ENCODE assay signal across 15 cellular contexts in genomic region chr7:12942599-12942998, GRCh38.
DNase-seq lines count a peak whose midpoint lies in the region; FAIRE-seq and TF ChIP-seq lines count a peak whose summit lies in the region.
"Had no signal": no experiment of that assay in that cellular context is flagged by ENCODE, and none has a peak within 500 bp of the region (broad histone marks: within the 10 kb centered on the region; RNA-seq: fewer than 3 reads in every experiment).

No MANE protein-coding gene starts in this region.

- no peak overlapping the region for H3K27ac ChIP-seq in right atrium auricular region

- no peak for TF ChIP-seq CTCF in GM10266 (IDR thresholded peaks at IDR 0.05; ENCODE audit: control insufficient read depth, insufficient read depth, low read depth, missing control alignments)
- TF ChIP-seq CTCF in right atrium auricular region (IDR thresholded peaks at IDR 0.05), result no peak

- peak; percentile 82 for FAIRE-seq in colon (lab: Jason Lieb, UNC)

- H3K4me1 ChIP-seq in right atrium auricular region, result no peaks in the 10 kb centered on the region

- no peaks in the 10 kb centered on the region for H3K27me3 ChIP-seq in MG63
- no peaks in the 10 kb centered on the region for H3K27me3 ChIP-seq in right atrium auricular region

- H3K4me3 ChIP-seq in MG63 (no peak overlapping the region), right atrium auricular region (no peak overlapping the region)

- peak; percentile 27 for DNase-seq in HuH-7 (ENCODE audit: low spot score)
- peak; percentile 93 for DNase-seq in NCI-H82 (lab: John Stamatoyannopoulos, UW)
- DNase-seq in renal cortical epithelial cell (ENCODE audit: low read depth), result peak; percentile 86
- no peak for DNase-seq in MG63
- DNase-seq in DMS114 treated with DMSO at 0.1 percent for 48 hours (lab: John Stamatoyannopoulos, UW; ENCODE audit: unreplicated experiment), result no peak
- no peak for DNase-seq in GM10266 (ENCODE audit: extremely low spot score)
- DNase-seq in right atrium auricular region (ENCODE audit: low spot score), result no peak
- DNase-seq: activated CD4-positive, alpha-beta T cell treated with anti-CD3 and anti-CD28 coated beads, Interleukin-2, amount 10 ng/mL, durations not matched to agents 24 days and 14 days; activated gamma-delta T cell; central memory CD4-positive, alpha-beta T cell; erythroblast; NK-92 treated with Interleukin-12 subunit alpha and Interleukin-12 subunit beta, amount 100 ng/mL, for 24 hours; substantia nigra; T-cell had no signal

- H3K36me3 ChIP-seq in MG63 (no peaks in the 10 kb centered on the region), right atrium auricular region (no peaks in the 10 kb centered on the region)

- H3K9me3 ChIP-seq in MG63 (peaks cover 4% of the 10 kb centered on the region; the same call in 1 of the 2 replicates), right atrium auricular region (no peaks in the 10 kb centered on the region)

Comparison
In these comparisons a context has a peak if more than half of its experiments do, and no peak if none do; other contexts are left out.
1. DNase-seq: peak in HuH-7 (single experiment), NCI-H82 (single experiment) and renal cortical epithelial cell (single experiment); none in MG63 (single experiment), DMS114 treated with DMSO at 0.1 percent for 48 hours (single experiment), GM10266 (single experiment) and right atrium auricular region (single experiment).